13 cellular contexts compared by ENCODE assay signal in genomic region chr2:150125708-150126107, GRCh38.
DNase-seq lines count a peak whose midpoint lies in the region; TF ChIP-seq lines count a peak whose summit lies in the region.
"Had no signal": no experiment of that assay in that cellular context is flagged by ENCODE, and none has a peak within 500 bp of the region (broad histone marks: within the 10 kb centered on the region; RNA-seq: fewer than 3 reads in every experiment).

No MANE protein-coding gene starts in this region.

- H3K4me3 ChIP-seq in BJ (ENCODE audit: low read depth, low read length) (no peak overlapping the region), choroid plexus epithelial cell (ENCODE audit: low read depth, low read length) (no peak overlapping the region)
- H3K4me3 ChIP-seq: mucosa of descending colon, tibial nerve had no signal

- TF ChIP-seq CTCF in BJ (IDR thresholded peaks at IDR 0.05; ENCODE audit: insufficient read depth, low read depth, low read length): peak; percentile 45
- peak; percentile 48 for TF ChIP-seq CTCF in choroid plexus epithelial cell (conservative IDR thresholded peaks at IDR 0.05; ENCODE audit: low read depth, low read length)

- H3K36me3 ChIP-seq in BJ (ENCODE audit: control insufficient read depth, insufficient read depth, low read length): no peaks in the 10 kb centered on the region
- H3K36me3 ChIP-seq: tibial nerve had no signal

- POLR2A ChIA-PET in BJ (lab: Charles Lee): interaction anchor here (0.5 to 0.6 kb wide), 3 partner anchors 202 to 380 kb away, joined by 3 to 5 read pairs (median 4); no protein-coding TSS in a partner anchor

- no peaks in the 10 kb centered on the region for H3K27me3 ChIP-seq in BJ (ENCODE audit: control insufficient read depth, insufficient read depth, low read length)
- H3K27me3 ChIP-seq: tibial nerve had no signal

- CTCF ChIA-PET in BJ (lab: Yijun Ruan, JAX): interaction anchor here (1.1 to 1.2 kb wide), 4 partner anchors 9 to 265 kb away, joined by 3 to 4 read pairs (median 3); no protein-coding TSS in a partner anchor

- DNase-seq in BJ (ENCODE audit: low read depth) (peak; percentile 53), M059J (ENCODE audit: low read depth) (peak; percentile 72), choroid plexus epithelial cell (ENCODE audit: low read depth) (peak; percentile 78), mucosa of gallbladder (ENCODE audit: low spot score) (peak; percentile 34), DMS153 (lab: John Stamatoyannopoulos, UW) (no peak), ecto neural progenitor cell (ENCODE audit: low spot score) (no peak), NCI-H748 (lab: John Stamatoyannopoulos, UW; ENCODE audit: unreplicated experiment) (no peak), NCI-H187 treated with DMSO at 0.1 percent for 48 hours (lab: John Stamatoyannopoulos, UW) (no peak)
- DNase-seq: mucosa of descending colon; NCI-H510A treated with DMSO at 0.1 percent for 48 hours; stimulated activated CD4-positive, alpha-beta T cell treated with anti-CD3 and anti-CD28 coated beads, Interleukin-2, amount 100 ng/mL, for 24 hours; T-helper 9 cell had no signal

Comparison
In these comparisons a context has a peak if more than half of its experiments do, and no peak if none do; other contexts are left out.
1. DNase-seq: peak in BJ (single experiment), M059J (single experiment), choroid plexus epithelial cell (single experiment) and mucosa of gallbladder (single experiment); none in DMS153 (single experiment), ecto neural progenitor cell (single experiment), NCI-H748 (single experiment) and NCI-H187 treated with DMSO at 0.1 percent for 48 hours (single experiment).